In the genomic region with DNA sequence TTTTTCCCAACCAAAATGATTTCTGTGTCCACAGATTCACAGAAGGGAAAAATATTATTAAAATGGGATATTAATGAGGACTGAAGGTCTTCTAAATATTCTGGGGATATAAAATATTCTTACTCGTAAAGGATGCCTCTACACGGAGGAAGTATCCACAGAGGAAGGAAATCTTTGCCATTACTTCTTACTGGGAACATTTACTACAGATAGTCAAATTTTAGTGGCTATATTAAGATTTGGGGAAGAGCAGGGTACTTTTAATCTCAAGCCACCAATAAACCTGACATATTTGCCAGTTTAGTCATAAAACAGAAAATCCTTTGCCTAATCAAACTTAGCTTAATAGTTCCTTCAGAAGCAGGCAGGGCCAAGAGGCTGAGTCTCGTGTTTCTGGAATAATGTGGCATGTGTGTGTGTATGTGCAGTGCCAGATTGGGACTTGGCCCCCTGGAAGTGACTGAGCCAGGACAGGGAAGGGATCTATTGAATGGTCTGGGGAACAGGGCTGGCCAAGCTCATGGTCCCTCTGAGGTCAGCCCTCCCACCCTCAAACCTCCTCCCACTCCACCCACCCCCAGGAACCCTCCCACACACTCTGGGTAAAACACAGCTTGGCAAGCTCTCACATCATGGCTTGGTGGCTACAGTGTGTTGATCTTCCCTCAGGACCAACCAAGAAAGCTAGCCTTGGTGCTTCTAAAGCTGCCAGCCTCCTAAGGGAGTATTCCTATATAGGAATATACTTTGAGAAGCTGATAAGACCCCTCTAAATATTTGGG, we compare ENCODE assay signal across 1 cellular context.
TF ChIP-seq lines count a peak whose summit lies in the region.

No MANE protein-coding gene starts in this region.

TF ChIP-seq in K562, 482 proteins besides CTCF, POLR2A, EP300 and RAD21 (continued from another document and continues in another):
- peak; percentile 12; the same call in 1 of the 2 replicates for TF ChIP-seq DPF2 (IDR thresholded peaks at IDR 0.05)
- no peak for TF ChIP-seq ZNF436 (CRISPR knock-in tag; IDR thresholded peaks at IDR 0.05)
- no peak for TF ChIP-seq ZFX (CRISPR knock-in tag; IDR thresholded peaks at IDR 0.05)
- 0 out of 4 replicates have a peak, but pooled peaks of 1 of the 2 experiments have one; percentile 18 for TF ChIP-seq TRIM24 (IDR thresholded peaks at IDR 0.05)
- TF ChIP-seq NFE2L1 (tag; IDR thresholded peaks at IDR 0.05; ENCODE audit: borderline replicate concordance, low read depth): no peak
- peak; percentile 27 for TF ChIP-seq TBP (optimal IDR thresholded peaks at IDR 0.05; ENCODE audit: low read depth, low read length)
- TF ChIP-seq FOXJ2 (tag; IDR thresholded peaks at IDR 0.05): peak; percentile 35; the same call in 1 of the 2 replicates
- TF ChIP-seq NFIC (IDR thresholded peaks at IDR 0.05): 0 out of 2 replicates have a peak, but pooled peaks have one; percentile 10
- TF ChIP-seq SPI1 (IDR thresholded peaks at IDR 0.05; ENCODE audit: borderline replicate concordance, low read depth, low read length): no peak
- TF ChIP-seq, protein P1, sequence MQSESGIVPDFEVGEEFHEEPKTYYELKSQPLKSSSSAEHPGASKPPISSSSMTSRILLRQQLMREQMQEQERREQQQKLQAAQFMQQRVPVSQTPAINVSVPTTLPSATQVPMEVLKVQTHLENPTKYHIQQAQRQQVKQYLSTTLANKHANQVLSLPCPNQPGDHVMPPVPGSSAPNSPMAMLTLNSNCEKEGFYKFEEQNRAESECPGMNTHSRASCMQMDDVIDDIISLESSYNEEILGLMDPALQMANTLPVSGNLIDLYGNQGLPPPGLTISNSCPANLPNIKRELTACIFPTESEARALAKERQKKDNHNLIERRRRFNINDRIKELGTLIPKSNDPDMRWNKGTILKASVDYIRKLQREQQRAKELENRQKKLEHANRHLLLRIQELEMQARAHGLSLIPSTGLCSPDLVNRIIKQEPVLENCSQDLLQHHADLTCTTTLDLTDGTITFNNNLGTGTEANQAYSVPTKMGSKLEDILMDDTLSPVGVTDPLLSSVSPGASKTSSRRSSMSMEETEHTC (IDR thresholded peaks at IDR 0.05): no peak
- TF ChIP-seq TAF1 (IDR thresholded peaks at IDR 0.05; ENCODE audit: control insufficient read depth, extremely low read depth, insufficient read depth, low read length, severe bottlenecking): peak; percentile 62
- no peak for TF ChIP-seq CCNT2 (IDR thresholded peaks at IDR 0.05; ENCODE audit: borderline replicate concordance, extremely low read depth, insufficient read length, low read depth, low read length)
- peak; percentile 58; the same call in 1 of the 2 replicates for TF ChIP-seq MYNN (IDR thresholded peaks at IDR 0.05)
- TF ChIP-seq MYNN (CRISPR knock-in tag; IDR thresholded peaks at IDR 0.05): no peak
- no peak for TF ChIP-seq MTA3 (IDR thresholded peaks at IDR 0.05; ENCODE audit: borderline replicate concordance)
- TF ChIP-seq, protein P2, sequence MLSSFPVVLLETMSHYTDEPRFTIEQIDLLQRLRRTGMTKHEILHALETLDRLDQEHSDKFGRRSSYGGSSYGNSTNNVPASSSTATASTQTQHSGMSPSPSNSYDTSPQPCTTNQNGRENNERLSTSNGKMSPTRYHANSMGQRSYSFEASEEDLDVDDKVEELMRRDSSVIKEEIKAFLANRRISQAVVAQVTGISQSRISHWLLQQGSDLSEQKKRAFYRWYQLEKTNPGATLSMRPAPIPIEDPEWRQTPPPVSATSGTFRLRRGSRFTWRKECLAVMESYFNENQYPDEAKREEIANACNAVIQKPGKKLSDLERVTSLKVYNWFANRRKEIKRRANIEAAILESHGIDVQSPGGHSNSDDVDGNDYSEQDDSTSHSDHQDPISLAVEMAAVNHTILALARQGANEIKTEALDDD (IDR thresholded peaks at IDR 0.05): peak; percentile 18; the same call in 1 of the 2 replicates
- TF ChIP-seq, protein P3, sequence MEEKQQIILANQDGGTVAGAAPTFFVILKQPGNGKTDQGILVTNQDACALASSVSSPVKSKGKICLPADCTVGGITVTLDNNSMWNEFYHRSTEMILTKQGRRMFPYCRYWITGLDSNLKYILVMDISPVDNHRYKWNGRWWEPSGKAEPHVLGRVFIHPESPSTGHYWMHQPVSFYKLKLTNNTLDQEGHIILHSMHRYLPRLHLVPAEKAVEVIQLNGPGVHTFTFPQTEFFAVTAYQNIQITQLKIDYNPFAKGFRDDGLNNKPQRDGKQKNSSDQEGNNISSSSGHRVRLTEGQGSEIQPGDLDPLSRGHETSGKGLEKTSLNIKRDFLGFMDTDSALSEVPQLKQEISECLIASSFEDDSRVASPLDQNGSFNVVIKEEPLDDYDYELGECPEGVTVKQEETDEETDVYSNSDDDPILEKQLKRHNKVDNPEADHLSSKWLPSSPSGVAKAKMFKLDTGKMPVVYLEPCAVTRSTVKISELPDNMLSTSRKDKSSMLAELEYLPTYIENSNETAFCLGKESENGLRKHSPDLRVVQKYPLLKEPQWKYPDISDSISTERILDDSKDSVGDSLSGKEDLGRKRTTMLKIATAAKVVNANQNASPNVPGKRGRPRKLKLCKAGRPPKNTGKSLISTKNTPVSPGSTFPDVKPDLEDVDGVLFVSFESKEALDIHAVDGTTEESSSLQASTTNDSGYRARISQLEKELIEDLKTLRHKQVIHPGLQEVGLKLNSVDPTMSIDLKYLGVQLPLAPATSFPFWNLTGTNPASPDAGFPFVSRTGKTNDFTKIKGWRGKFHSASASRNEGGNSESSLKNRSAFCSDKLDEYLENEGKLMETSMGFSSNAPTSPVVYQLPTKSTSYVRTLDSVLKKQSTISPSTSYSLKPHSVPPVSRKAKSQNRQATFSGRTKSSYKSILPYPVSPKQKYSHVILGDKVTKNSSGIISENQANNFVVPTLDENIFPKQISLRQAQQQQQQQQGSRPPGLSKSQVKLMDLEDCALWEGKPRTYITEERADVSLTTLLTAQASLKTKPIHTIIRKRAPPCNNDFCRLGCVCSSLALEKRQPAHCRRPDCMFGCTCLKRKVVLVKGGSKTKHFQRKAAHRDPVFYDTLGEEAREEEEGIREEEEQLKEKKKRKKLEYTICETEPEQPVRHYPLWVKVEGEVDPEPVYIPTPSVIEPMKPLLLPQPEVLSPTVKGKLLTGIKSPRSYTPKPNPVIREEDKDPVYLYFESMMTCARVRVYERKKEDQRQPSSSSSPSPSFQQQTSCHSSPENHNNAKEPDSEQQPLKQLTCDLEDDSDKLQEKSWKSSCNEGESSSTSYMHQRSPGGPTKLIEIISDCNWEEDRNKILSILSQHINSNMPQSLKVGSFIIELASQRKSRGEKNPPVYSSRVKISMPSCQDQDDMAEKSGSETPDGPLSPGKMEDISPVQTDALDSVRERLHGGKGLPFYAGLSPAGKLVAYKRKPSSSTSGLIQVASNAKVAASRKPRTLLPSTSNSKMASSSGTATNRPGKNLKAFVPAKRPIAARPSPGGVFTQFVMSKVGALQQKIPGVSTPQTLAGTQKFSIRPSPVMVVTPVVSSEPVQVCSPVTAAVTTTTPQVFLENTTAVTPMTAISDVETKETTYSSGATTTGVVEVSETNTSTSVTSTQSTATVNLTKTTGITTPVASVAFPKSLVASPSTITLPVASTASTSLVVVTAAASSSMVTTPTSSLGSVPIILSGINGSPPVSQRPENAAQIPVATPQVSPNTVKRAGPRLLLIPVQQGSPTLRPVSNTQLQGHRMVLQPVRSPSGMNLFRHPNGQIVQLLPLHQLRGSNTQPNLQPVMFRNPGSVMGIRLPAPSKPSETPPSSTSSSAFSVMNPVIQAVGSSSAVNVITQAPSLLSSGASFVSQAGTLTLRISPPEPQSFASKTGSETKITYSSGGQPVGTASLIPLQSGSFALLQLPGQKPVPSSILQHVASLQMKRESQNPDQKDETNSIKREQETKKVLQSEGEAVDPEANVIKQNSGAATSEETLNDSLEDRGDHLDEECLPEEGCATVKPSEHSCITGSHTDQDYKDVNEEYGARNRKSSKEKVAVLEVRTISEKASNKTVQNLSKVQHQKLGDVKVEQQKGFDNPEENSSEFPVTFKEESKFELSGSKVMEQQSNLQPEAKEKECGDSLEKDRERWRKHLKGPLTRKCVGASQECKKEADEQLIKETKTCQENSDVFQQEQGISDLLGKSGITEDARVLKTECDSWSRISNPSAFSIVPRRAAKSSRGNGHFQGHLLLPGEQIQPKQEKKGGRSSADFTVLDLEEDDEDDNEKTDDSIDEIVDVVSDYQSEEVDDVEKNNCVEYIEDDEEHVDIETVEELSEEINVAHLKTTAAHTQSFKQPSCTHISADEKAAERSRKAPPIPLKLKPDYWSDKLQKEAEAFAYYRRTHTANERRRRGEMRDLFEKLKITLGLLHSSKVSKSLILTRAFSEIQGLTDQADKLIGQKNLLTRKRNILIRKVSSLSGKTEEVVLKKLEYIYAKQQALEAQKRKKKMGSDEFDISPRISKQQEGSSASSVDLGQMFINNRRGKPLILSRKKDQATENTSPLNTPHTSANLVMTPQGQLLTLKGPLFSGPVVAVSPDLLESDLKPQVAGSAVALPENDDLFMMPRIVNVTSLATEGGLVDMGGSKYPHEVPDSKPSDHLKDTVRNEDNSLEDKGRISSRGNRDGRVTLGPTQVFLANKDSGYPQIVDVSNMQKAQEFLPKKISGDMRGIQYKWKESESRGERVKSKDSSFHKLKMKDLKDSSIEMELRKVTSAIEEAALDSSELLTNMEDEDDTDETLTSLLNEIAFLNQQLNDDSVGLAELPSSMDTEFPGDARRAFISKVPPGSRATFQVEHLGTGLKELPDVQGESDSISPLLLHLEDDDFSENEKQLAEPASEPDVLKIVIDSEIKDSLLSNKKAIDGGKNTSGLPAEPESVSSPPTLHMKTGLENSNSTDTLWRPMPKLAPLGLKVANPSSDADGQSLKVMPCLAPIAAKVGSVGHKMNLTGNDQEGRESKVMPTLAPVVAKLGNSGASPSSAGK (IDR thresholded peaks at IDR 0.05): peak; percentile 25; the same call in 1 of the 2 replicates
- TF ChIP-seq POLR3G (IDR thresholded peaks at IDR 0.05; ENCODE audit: extremely low read depth, insufficient read length, insufficient replicate concordance): no peak
- TF ChIP-seq TEAD4 (IDR thresholded peaks at IDR 0.05; ENCODE audit: low read length): peak; percentile 77
- no peak for TF ChIP-seq TEAD4 (CRISPR knock-in tag; IDR thresholded peaks at IDR 0.05; ENCODE audit: borderline replicate concordance)
- TF ChIP-seq ZNF766 (CRISPR knock-in tag; conservative IDR thresholded peaks at IDR 0.05): peak; percentile 68; the same call in 1 of the 2 replicates
- TF ChIP-seq CBFA2T2 (conservative IDR thresholded peaks at IDR 0.05): no peak
- TF ChIP-seq FUS (optimal IDR thresholded peaks at IDR 0.05; ENCODE audit: low read depth, low read length): no peak
- TF ChIP-seq, protein P4, sequence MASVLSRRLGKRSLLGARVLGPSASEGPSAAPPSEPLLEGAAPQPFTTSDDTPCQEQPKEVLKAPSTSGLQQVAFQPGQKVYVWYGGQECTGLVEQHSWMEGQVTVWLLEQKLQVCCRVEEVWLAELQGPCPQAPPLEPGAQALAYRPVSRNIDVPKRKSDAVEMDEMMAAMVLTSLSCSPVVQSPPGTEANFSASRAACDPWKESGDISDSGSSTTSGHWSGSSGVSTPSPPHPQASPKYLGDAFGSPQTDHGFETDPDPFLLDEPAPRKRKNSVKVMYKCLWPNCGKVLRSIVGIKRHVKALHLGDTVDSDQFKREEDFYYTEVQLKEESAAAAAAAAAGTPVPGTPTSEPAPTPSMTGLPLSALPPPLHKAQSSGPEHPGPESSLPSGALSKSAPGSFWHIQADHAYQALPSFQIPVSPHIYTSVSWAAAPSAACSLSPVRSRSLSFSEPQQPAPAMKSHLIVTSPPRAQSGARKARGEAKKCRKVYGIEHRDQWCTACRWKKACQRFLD (CRISPR knock-in tag; IDR thresholded peaks at IDR 0.05): 0 out of 2 replicates have a peak, but pooled peaks have one; percentile 58
- TF ChIP-seq BHLHE40 (IDR thresholded peaks at IDR 0.05; ENCODE audit: low read length): peak; percentile 31; the same call in 1 of the 2 replicates
- no peak for TF ChIP-seq RBM25 (IDR thresholded peaks at IDR 0.05; ENCODE audit: low read depth, low read length, severe bottlenecking)
- TF ChIP-seq MED1 (CRISPR knock-in tag; IDR thresholded peaks at IDR 0.05; ENCODE audit: borderline replicate concordance): no peak
- TF ChIP-seq RCOR1 (IDR thresholded peaks at IDR 0.05; ENCODE audit: borderline replicate concordance in 1 of 2, low read depth in 2 of 2, low read length in 2 of 2): peak in 1 of 2 experiments; percentile 33; a peak in 1 of 4 replicates
- TF ChIP-seq RFX1 (IDR thresholded peaks at IDR 0.05): no peak
- 0 out of 2 replicates have a peak, but pooled peaks have one; percentile 50 for TF ChIP-seq TEAD2 (tag; IDR thresholded peaks at IDR 0.05)
- peak; percentile 50; the same call in 1 of the 2 replicates for TF ChIP-seq POLR2AphosphoS5 (IDR thresholded peaks at IDR 0.05; ENCODE audit: control insufficient read depth, insufficient read depth, low read depth, low read length)
- TF ChIP-seq TCFL5 (CRISPR knock-in tag; conservative IDR thresholded peaks at IDR 0.05): no peak
- no peak for TF ChIP-seq SP2 (IDR thresholded peaks at IDR 0.05; ENCODE audit: extremely low read depth, low read depth, low read length, poor library complexity, severe bottlenecking)
- 0 out of 2 replicates have a peak, but pooled peaks have one; percentile 6 for TF ChIP-seq ARID1B (IDR thresholded peaks at IDR 0.05)
- no peak for TF ChIP-seq ZFP36 (IDR thresholded peaks at IDR 0.05; ENCODE audit: low read depth, low read length, partially characterized antibody)
- no peak for TF ChIP-seq ZC3H4 (CRISPR knock-in tag; IDR thresholded peaks at IDR 0.05; ENCODE audit: borderline replicate concordance)
- TF ChIP-seq, protein P5, sequence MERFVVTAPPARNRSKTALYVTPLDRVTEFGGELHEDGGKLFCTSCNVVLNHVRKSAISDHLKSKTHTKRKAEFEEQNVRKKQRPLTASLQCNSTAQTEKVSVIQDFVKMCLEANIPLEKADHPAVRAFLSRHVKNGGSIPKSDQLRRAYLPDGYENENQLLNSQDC (CRISPR knock-in tag; IDR thresholded peaks at IDR 0.05): no peak
- TF ChIP-seq NCOR1 (IDR thresholded peaks at IDR 0.05): no peak
- no peak for TF ChIP-seq ELF4 (CRISPR knock-in tag; IDR thresholded peaks at IDR 0.05)
- no peak for TF ChIP-seq GATAD2B (IDR thresholded peaks at IDR 0.05; ENCODE audit: borderline replicate concordance)
- TF ChIP-seq CXXC5 (CRISPR knock-in tag; IDR thresholded peaks at IDR 0.05): no peak
- TF ChIP-seq HDAC1 (IDR thresholded peaks at IDR 0.05): peak in 1 of 2 experiments; percentile 29; a peak in 1 of 4 replicates
- TF ChIP-seq, protein P6, sequence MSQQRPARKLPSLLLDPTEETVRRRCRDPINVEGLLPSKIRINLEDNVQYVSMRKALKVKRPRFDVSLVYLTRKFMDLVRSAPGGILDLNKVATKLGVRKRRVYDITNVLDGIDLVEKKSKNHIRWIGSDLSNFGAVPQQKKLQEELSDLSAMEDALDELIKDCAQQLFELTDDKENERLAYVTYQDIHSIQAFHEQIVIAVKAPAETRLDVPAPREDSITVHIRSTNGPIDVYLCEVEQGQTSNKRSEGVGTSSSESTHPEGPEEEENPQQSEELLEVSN (IDR thresholded peaks at IDR 0.05; ENCODE audit: borderline replicate concordance in 1 of 2, extremely low read depth in 1 of 2, insufficient read depth in 1 of 2, insufficient read length in 1 of 2, low read depth in 1 of 2, low read length in 1 of 2, poor library complexity in 1 of 2, severe bottlenecking in 1 of 2): no peak
- TF ChIP-seq GATA2 (CRISPR knock-in tag; IDR thresholded peaks at IDR 0.05): no peak
- TF ChIP-seq, protein P7, sequence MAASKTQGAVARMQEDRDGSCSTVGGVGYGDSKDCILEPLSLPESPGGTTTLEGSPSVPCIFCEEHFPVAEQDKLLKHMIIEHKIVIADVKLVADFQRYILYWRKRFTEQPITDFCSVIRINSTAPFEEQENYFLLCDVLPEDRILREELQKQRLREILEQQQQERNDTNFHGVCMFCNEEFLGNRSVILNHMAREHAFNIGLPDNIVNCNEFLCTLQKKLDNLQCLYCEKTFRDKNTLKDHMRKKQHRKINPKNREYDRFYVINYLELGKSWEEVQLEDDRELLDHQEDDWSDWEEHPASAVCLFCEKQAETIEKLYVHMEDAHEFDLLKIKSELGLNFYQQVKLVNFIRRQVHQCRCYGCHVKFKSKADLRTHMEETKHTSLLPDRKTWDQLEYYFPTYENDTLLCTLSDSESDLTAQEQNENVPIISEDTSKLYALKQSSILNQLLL (CRISPR knock-in tag; IDR thresholded peaks at IDR 0.05; ENCODE audit: borderline replicate concordance): no peak
